In genomic region chr1:113041569-113042335, GRCh38 we compare ENCODE assay signal across 9 cellular contexts. TPM values are rescaled to one million over a fixed set of nuclear protein-coding genes. Genes with fewer than 3 reads are reported as not detected.
DNase-seq lines count a peak whose midpoint lies in the region; ATAC-seq and TF ChIP-seq lines count a peak whose summit lies in the region.
"Had no signal": no experiment of that assay in that cellular context is flagged by ENCODE, and none has a peak within 500 bp of the region (broad histone marks: within the 10 kb centered on the region; RNA-seq: fewer than 3 reads in every experiment).

No MANE protein-coding gene starts in this region.

- H3K36me3 Mint-ChIP-seq in endodermal cell (ENCODE audit: low read depth) = no peaks in the 10 kb centered on the region

- H3K27ac ChIP-seq in endodermal cell (ENCODE audit: low read depth, low read length) = peak overlapping the region; percentile 89

- WGBS in endodermal cell (ENCODE audit: insufficient coverage in 1 of 2, insufficient read length in 1 of 2), 2 experiments = 0% methylated on average over 1 of the region's 1 CpG; no CpG with 5 or more reads in 1 of the 2 experiments

- H3K36me3 ChIP-seq in NT2/D1 (ENCODE audit: insufficient read depth, insufficient read length, low read length) (no peaks in the 10 kb centered on the region), endodermal cell (ENCODE audit: control insufficient read depth, insufficient read depth, low read length) (no peaks in the 10 kb centered on the region), neuron (ENCODE audit: insufficient read depth, low read length) (no peaks in the 10 kb centered on the region)

- ATAC-seq in GM18867 (IDR thresholded peaks at IDR 0.05; ENCODE audit: unreplicated experiment) (peak; percentile 8), HG02885 (IDR thresholded peaks at IDR 0.05; ENCODE audit: poor library complexity, unreplicated experiment) (no peak)

- H3K4me3 ChIP-seq in NT2/D1 (ENCODE audit: insufficient read length, low read depth) (no peak overlapping the region), endodermal cell (ENCODE audit: low read length) (peak overlapping the region; percentile 28), neuron (ENCODE audit: low read length) (peak overlapping the region; percentile 35)

- H3K9ac ChIP-seq in NT2/D1 (ENCODE audit: insufficient read length, low read depth) = peak overlapping the region; percentile 15
- H3K9ac ChIP-seq in endodermal cell (ENCODE audit: extremely low read depth, low read length, poor library complexity, severe bottlenecking) = peak overlapping the region; percentile 60

- peaks cover 61% of the 10 kb centered on the region for H3K4me1 Mint-ChIP-seq in endodermal cell

- TF ChIP-seq CTCF in endodermal cell (conservative IDR thresholded peaks at IDR 0.05) = no peak

- peak overlapping the region; percentile 1 for H3K4me3 Mint-ChIP-seq in endodermal cell

- peaks cover 2% of the 10 kb centered on the region for H3K4me1 ChIP-seq in NT2/D1 (ENCODE audit: insufficient read depth, insufficient read length)
- peaks cover 20% of the 10 kb centered on the region for H3K4me1 ChIP-seq in endodermal cell (ENCODE audit: control insufficient read depth, insufficient read depth, low read length)
- H3K4me1 ChIP-seq in neuron (ENCODE audit: insufficient read depth, low read length) = peaks cover 21% of the 10 kb centered on the region

- H3K9me3 ChIP-seq in NT2/D1 (ENCODE audit: insufficient read depth, low read length) (no peaks in the 10 kb centered on the region), endodermal cell (ENCODE audit: control insufficient read depth, low read length) (no peaks in the 10 kb centered on the region), neuron (ENCODE audit: low read length) (no peaks in the 10 kb centered on the region)

- no peaks in the 10 kb centered on the region for H3K27me3 Mint-ChIP-seq in endodermal cell (ENCODE audit: insufficient read depth)

- H3K27ac Mint-ChIP-seq in endodermal cell = peak overlapping the region; percentile 98
- H3K27ac Mint-ChIP-seq: T-helper 2 cell treated with Interferon-gamma antibody and Interleukin-4, amounts not matched to agents 5 μg/mL and 100 μg/mL, for 36 hours had no signal

- H3K27me3 ChIP-seq in NT2/D1 (ENCODE audit: insufficient read depth, insufficient read length) (no peaks in the 10 kb centered on the region), endodermal cell (ENCODE audit: control insufficient read depth, insufficient read depth, low read length, poor library complexity, severe bottlenecking) (no peaks in the 10 kb centered on the region), neuron (ENCODE audit: insufficient read depth, low read length) (no peaks in the 10 kb centered on the region)

- peak overlapping the region; percentile 80 for H2AFZ ChIP-seq in neuron (ENCODE audit: low read depth, low read length)

- DNase-seq in NT2/D1 (ENCODE audit: low read depth, low spot score) = peak; percentile 70
- DNase-seq in endodermal cell = peak; percentile 86
- DNase-seq in SKM-1 treated with dmso at 0.1 percent for 144 hours (lab: John Stamatoyannopoulos, UW; ENCODE audit: unreplicated experiment) = no peak
- no peak for DNase-seq in NCI-H2227 (lab: John Stamatoyannopoulos, UW; ENCODE audit: unreplicated experiment)
- DNase-seq in HuH-7 (ENCODE audit: low spot score) = no peak

- no peaks in the 10 kb centered on the region for H3K9me3 Mint-ChIP-seq in endodermal cell
- H3K9me3 Mint-ChIP-seq: T-helper 2 cell treated with Interferon-gamma antibody and Interleukin-4, amounts not matched to agents 5 μg/mL and 100 μg/mL, for 36 hours had no signal

RNA-seq across cellular contexts. Expression of gene LRIG2, which starts 31.2 kb away (rescaled TPM):
- total RNA-seq in endodermal cell = 10 to 100 TPM; 21.2 to 23.0 TPM
- polyA plus RNA-seq in endodermal cell (2013, experiment 1 of 2) = 12.9 TPM
- 12.8 TPM for polyA plus RNA-seq in endodermal cell (2013, experiment 2 of 2)

Comparison
In these comparisons a context has a peak if more than half of its experiments do, and no peak if none do; other contexts are left out.
1. DNase-seq: peak in NT2/D1 (single experiment) and endodermal cell (single experiment); none in SKM-1 treated with dmso at 0.1 percent for 144 hours (single experiment), NCI-H2227 (single experiment) and HuH-7 (single experiment).